In genomic region chr10:93451244-93451947, GRCh38 we compare ENCODE assay signal across 16 cellular contexts.
"Had no signal": no experiment of that assay in that cellular context is flagged by ENCODE, and none has a peak within 500 bp of the region (broad histone marks: within the 10 kb centered on the region; RNA-seq: fewer than 3 reads in every experiment).

No MANE protein-coding gene starts in this region.

- DNase-seq: activated gamma-delta T cell treated with Interleukin-2 at 50 U/mL for 16 hours; activated T-cell treated with anti-CD3 and anti-CD28 coated beads, Interleukin-2, amount 50 U/mL, for 4 hours; amniotic stem cell; brain microvascular endothelial cell; effector memory CD4-positive, alpha-beta T cell; foreskin melanocyte; kidney glomerular epithelial cell; midbrain; ovary; WERI-Rb-1 had no signal

- H3K9me3 Mint-ChIP-seq: activated CD8-positive, alpha-beta T cell treated with anti-CD3 and anti-CD28 coated beads for 36 hours; activated T-cell treated with anti-CD3 and anti-CD28 coated beads, Interleukin-2, amount 50 U/mL, for 4 hours; neural crest cell; stimulated activated naive CD8-positive, alpha-beta T cell treated with anti-CD3 and anti-CD28 coated beads, Interleukin-15, Interleukin-2, amounts not matched to agents 100 ng/mL and 50 ng/mL, for 24 hours had no signal

- H3K27ac Mint-ChIP-seq: activated CD4-positive, alpha-beta T cell treated with anti-CD3 and anti-CD28 coated beads for 36 hours; activated CD8-positive, alpha-beta T cell treated with anti-CD3 and anti-CD28 coated beads for 36 hours; activated naive CD8-positive, alpha-beta T cell; stimulated activated naive CD8-positive, alpha-beta T cell treated with anti-CD3 and anti-CD28 coated beads, Interleukin-15, Interleukin-2, amounts not matched to agents 100 ng/mL and 50 ng/mL, for 24 hours had no signal

- H3K4me3 ChIP-seq: ovary had no signal

- H3K27me3 ChIP-seq: brain microvascular endothelial cell, ovary had no signal

- ATAC-seq: activated T-cell treated with anti-CD3 and anti-CD28 coated beads, Interleukin-2, amount 50 U/mL, for 4 hours; sciatic nerve had no signal

- H3K9me3 ChIP-seq: ovary had no signal

- H3K27me3 Mint-ChIP-seq: activated CD4-positive, alpha-beta T cell treated with anti-CD3 and anti-CD28 coated beads for 36 hours; activated CD8-positive, alpha-beta T cell treated with anti-CD3 and anti-CD28 coated beads for 36 hours; activated naive CD8-positive, alpha-beta T cell had no signal

- H3K27ac ChIP-seq: brain microvascular endothelial cell, ovary, WERI-Rb-1 had no signal

- H3K4me3 Mint-ChIP-seq: activated CD4-positive, alpha-beta T cell treated with anti-CD3 and anti-CD28 coated beads for 36 hours; activated CD8-positive, alpha-beta T cell treated with anti-CD3 and anti-CD28 coated beads for 36 hours; activated naive CD8-positive, alpha-beta T cell; activated T-cell treated with anti-CD3 and anti-CD28 coated beads, Interleukin-2, amount 50 U/mL, for 4 hours; neural crest cell; stimulated activated naive CD8-positive, alpha-beta T cell treated with anti-CD3 and anti-CD28 coated beads, Interleukin-15, Interleukin-2, amounts not matched to agents 100 ng/mL and 50 ng/mL, for 24 hours had no signal

- H3K36me3 ChIP-seq: ovary, WERI-Rb-1 had no signal
